1 cellular context compared by ENCODE assay signal in genomic region chr6:116060572-116061283, GRCh38.
TF ChIP-seq lines count a peak whose summit lies in the region.

A gene with protein sequence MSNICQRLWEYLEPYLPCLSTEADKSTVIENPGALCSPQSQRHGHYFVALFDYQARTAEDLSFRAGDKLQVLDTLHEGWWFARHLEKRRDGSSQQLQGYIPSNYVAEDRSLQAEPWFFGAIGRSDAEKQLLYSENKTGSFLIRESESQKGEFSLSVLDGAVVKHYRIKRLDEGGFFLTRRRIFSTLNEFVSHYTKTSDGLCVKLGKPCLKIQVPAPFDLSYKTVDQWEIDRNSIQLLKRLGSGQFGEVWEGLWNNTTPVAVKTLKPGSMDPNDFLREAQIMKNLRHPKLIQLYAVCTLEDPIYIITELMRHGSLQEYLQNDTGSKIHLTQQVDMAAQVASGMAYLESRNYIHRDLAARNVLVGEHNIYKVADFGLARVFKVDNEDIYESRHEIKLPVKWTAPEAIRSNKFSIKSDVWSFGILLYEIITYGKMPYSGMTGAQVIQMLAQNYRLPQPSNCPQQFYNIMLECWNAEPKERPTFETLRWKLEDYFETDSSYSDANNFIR (minus strand): TSS chr6:116060891. CDS start chr6:116060311, 580 bp downstream.

TF ChIP-seq in H1, 55 proteins besides CTCF, POLR2A, EP300 and RAD21:
- TF ChIP-seq, protein P1, sequence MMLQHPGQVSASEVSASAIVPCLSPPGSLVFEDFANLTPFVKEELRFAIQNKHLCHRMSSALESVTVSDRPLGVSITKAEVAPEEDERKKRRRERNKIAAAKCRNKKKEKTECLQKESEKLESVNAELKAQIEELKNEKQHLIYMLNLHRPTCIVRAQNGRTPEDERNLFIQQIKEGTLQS (IDR thresholded peaks at IDR 0.05; ENCODE audit: insufficient read depth, low read depth, low read length), result no peak
- no peak for TF ChIP-seq POLR2AphosphoS5 (IDR thresholded peaks at IDR 0.05; ENCODE audit: low read depth, low read length)
